8 cellular contexts compared by ENCODE assay signal in genomic region chr3:129576514-129577345, GRCh38. TPM values are rescaled to one million over a fixed set of nuclear protein-coding genes. Genes with fewer than 3 reads are reported as not detected.
DNase-seq lines count a peak whose midpoint lies in the region; ATAC-seq and TF ChIP-seq lines count a peak whose summit lies in the region.

No MANE protein-coding gene starts in this region.

- no peak overlapping the region for H3K27ac Mint-ChIP-seq in type B pancreatic cell

- H3K27ac ChIP-seq in adrenal gland (peak overlapping the region in 4 of 5 donors; percentile 32 to 90 (median 74)), neuronal stem cell (replicated peaks; ENCODE audit: low read length) (no peak overlapping the region)

- H2AK5ac ChIP-seq in neuronal stem cell (ENCODE audit: low read depth, low read length) = peak overlapping the region; percentile 24

- intact Hi-C loops in adrenal gland (cut with DNase I) = no loop called here

- peak; percentile 84 for DNase-seq in SHP77 treated with DMSO at 0.1 percent for 48 hours (lab: John Stamatoyannopoulos, UW)
- peak in 5 of 7 donors; percentile 66 to 82 (median 72) for DNase-seq in adrenal gland
- no peak for DNase-seq in neuronal stem cell (ENCODE audit: low spot score)
- DNase-seq in NCI-H1930 (lab: John Stamatoyannopoulos, UW) = no peak
- DNase-seq in type B pancreatic cell (ENCODE audit: extremely low spot score, unreplicated experiment) = no peak
- DNase-seq in NCI-H187 (lab: John Stamatoyannopoulos, UW) = no peak

- TF ChIP-seq POLR2A in adrenal gland (IDR thresholded peaks at IDR 0.05) = no peak

- no peak overlapping the region for H3K4me3 Mint-ChIP-seq in type B pancreatic cell

- no peak overlapping the region for H3K23ac ChIP-seq in neuronal stem cell (ENCODE audit: low read depth, low read length, poor library complexity)

- no peak overlapping the region for H2BK12ac ChIP-seq in neuronal stem cell (ENCODE audit: low read length)

- 70 to 88% (median 72%) methylated on average over 8 to 18 of the region's 18 CpGs for WGBS in adrenal gland, 4 donors
- WGBS in neuronal stem cell (ENCODE audit: extremely low coverage in 2 of 2, insufficient read length in 2 of 2, insufficient replicate concordance in 1 of 2), 2 donors = no CpG with 5 or more reads among the region's 18 CpGs

- H3K9ac ChIP-seq in neuronal stem cell (ENCODE audit: low read depth, low read length, poor library complexity) = no peak overlapping the region

- no peak overlapping the region for H4K8ac ChIP-seq in neuronal stem cell (ENCODE audit: low read depth, low read length)

- no peaks in the 10 kb centered on the region for H3K36me3 Mint-ChIP-seq in type B pancreatic cell

- no peak overlapping the region for H2AFZ ChIP-seq in neuronal stem cell (ENCODE audit: low read length)

- H3K4me1 ChIP-seq in adrenal gland (replicated peaks in 1 of 2) = peaks cover 0 to 12% of the 10 kb centered on the region in 2 donors
- H3K4me1 ChIP-seq in neuronal stem cell (ENCODE audit: control insufficient read depth in 2 of 2, insufficient read depth in 1 of 2, low read depth in 1 of 2, low read length in 2 of 2) = peaks cover 0 to 8% of the 10 kb centered on the region in 2 donors

- H2BK120ac ChIP-seq in neuronal stem cell (ENCODE audit: low read depth, low read length) = no peak overlapping the region

- peak overlapping the region; percentile 43 for H2BK5ac ChIP-seq in neuronal stem cell (ENCODE audit: low read length)

- H2BK15ac ChIP-seq in neuronal stem cell (ENCODE audit: low read length) = no peak overlapping the region

- H3K36me3 ChIP-seq in adrenal gland (replicated peaks in 1 of 2) (peaks cover 0 to 43% of the 10 kb centered on the region in 2 donors), neuronal stem cell (replicated peaks in 1 of 2; ENCODE audit: control insufficient read depth in 2 of 2, insufficient read depth in 2 of 2, low read length in 2 of 2) (peaks cover 0 to 27% of the 10 kb centered on the region in 2 donors)

- no peaks in the 10 kb centered on the region for H3K9me3 Mint-ChIP-seq in type B pancreatic cell

- peaks cover 5% of the 10 kb centered on the region for H3K4me1 Mint-ChIP-seq in type B pancreatic cell (ENCODE audit: unreplicated experiment)

- H3K4me2 ChIP-seq in neuronal stem cell (ENCODE audit: insufficient read depth, low read length, poor library complexity, severe bottlenecking) = no peak overlapping the region

- H3K4me3 ChIP-seq in adrenal gland (no peak overlapping the region), neuronal stem cell (ENCODE audit: low read length in 2 of 2) (no peak overlapping the region)

- no peak overlapping the region for H4K91ac ChIP-seq in neuronal stem cell (ENCODE audit: low read depth, low read length, poor library complexity)

- peak; percentile 41 for ATAC-seq in GM18502 (IDR thresholded peaks at IDR 0.05; ENCODE audit: poor library complexity, unreplicated experiment)
- peak; percentile 48 for ATAC-seq in HG03378 (IDR thresholded peaks at IDR 0.05; ENCODE audit: unreplicated experiment)

- no peaks in the 10 kb centered on the region for H3K9me3 ChIP-seq in adrenal gland (replicated peaks in 1 of 3)
- peaks cover 0 to 1% of the 10 kb centered on the region in 2 donors for H3K9me3 ChIP-seq in neuronal stem cell (replicated peaks in 1 of 2; ENCODE audit: control insufficient read depth in 2 of 2, insufficient read depth in 1 of 2, low read depth in 1 of 2, low read length in 2 of 2)

- no peaks in the 10 kb centered on the region for H3K27me3 ChIP-seq in adrenal gland
- no peaks in the 10 kb centered on the region for H3K27me3 ChIP-seq in neuronal stem cell (ENCODE audit: control insufficient read depth in 3 of 3, insufficient read depth in 3 of 3, low read depth in 1 of 3, low read length in 3 of 3)

- H3K79me1 ChIP-seq in neuronal stem cell (ENCODE audit: low read depth, low read length) = no peaks in the 10 kb centered on the region

- no peak overlapping the region for H3K4ac ChIP-seq in neuronal stem cell (ENCODE audit: low read length)

- no peak overlapping the region for H3K14ac ChIP-seq in neuronal stem cell (ENCODE audit: low read length)

- peak overlapping the region; percentile 78 for H3K18ac ChIP-seq in neuronal stem cell (ENCODE audit: low read length)

- H3K27me3 Mint-ChIP-seq in type B pancreatic cell = no peaks in the 10 kb centered on the region

- no peak for TF ChIP-seq CTCF in adrenal gland (IDR thresholded peaks at IDR 0.05)
- TF ChIP-seq CTCF in type B pancreatic cell (conservative IDR thresholded peaks at IDR 0.05) = no peak

RNA-seq across cellular contexts. Expression of gene PLXND1, which starts 29.7 kb away (rescaled TPM):
- total RNA-seq in adrenal gland (100 to 1,000 TPM; 101 to 191 (median 149) TPM), type B pancreatic cell (ENCODE audit: low replicate concordance) (56.9 and 71.0 TPM in 2 replicates)
- 100 to 1,000 TPM in 2 of 3 donors, 10 to 100 TPM in 1; 41.2 to 370 (median 130) TPM for polyA plus RNA-seq in adrenal gland
- polyA plus RNA-seq in neuronal stem cell (2013, experiment 1 of 2) = 43.7 TPM
- 41.8 TPM for polyA plus RNA-seq in neuronal stem cell (2013, experiment 2 of 2)

RNA-seq across cellular contexts. Expression of gene H1-8, which starts 33.8 kb away (rescaled TPM):
- not detected for total RNA-seq in adrenal gland
- not detected for polyA plus RNA-seq in adrenal gland
- not detected for polyA plus RNA-seq in neuronal stem cell (2013, experiment 1 of 2)
- not detected for polyA plus RNA-seq in neuronal stem cell (2013, experiment 2 of 2)
- not detected in 2 replicates for total RNA-seq in type B pancreatic cell (ENCODE audit: low replicate concordance)

RNA-seq across cellular contexts. Expression of gene RHO, which starts 48.3 kb away (rescaled TPM):
- total RNA-seq in adrenal gland = not detected
- not detected for polyA plus RNA-seq in adrenal gland
- polyA plus RNA-seq in neuronal stem cell (2013, experiment 1 of 2) = 0.06 TPM
- 0.01 TPM for polyA plus RNA-seq in neuronal stem cell (2013, experiment 2 of 2)
- total RNA-seq in type B pancreatic cell (ENCODE audit: low replicate concordance) = not detected in 2 replicates

Comparison
In these comparisons a context has a peak if more than half of its experiments do, and no peak if none do; other contexts are left out.
1. DNase-seq: peak in SHP77 treated with DMSO at 0.1 percent for 48 hours (single experiment) and adrenal gland (5 of 7); none in neuronal stem cell (single experiment), NCI-H1930 (0 of 2), type B pancreatic cell (single experiment) and NCI-H187 (0 of 2).